In the genomic region with DNA sequence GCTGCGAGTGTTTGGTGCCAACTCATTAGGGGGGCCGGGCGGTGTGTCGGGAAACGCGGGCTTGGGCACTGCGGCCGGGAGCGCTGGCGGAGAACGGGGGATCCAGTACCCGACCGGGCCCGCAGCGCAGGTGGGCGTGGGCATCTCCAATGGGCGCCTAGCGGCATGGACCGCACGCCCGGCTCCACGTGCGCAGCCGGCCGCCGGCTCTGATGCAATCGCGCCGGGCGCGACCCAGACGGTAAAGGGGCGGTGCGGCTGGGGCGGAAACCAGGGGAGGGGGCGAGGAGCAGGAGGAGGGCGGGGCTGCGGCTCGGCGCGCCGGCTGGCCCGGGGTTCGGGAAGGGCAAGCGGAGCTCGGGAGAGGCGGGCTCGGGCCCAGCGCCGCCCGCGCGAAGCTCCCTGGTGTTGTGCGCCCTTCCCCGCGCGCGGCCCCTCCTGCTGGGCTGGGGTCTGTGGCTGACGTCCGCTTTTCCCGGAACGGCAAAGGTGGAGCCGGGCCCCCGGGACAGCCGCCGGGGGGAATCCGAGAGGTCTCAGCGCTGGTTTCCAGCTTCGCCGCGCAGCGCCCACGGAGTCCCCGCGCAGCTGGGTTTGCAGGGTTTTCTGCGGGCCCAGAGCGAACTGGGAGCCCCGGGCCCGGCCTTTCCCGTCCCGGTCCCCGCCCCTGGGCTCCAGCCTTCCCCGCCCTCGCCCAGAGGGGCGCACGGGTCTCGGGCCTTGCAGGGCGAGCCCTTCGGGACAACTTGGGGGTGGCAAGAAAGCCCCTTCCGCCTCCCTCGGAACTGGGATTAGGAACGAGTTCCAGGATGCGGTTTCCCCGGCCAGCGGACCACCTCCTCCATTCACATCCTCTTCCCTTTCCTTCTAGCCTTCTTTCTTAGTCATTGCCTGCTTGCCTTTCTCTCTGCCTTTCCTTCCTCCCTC, we compare ENCODE assay signal across 1 cellular context.
TF ChIP-seq lines count a peak whose summit lies in the region.

No MANE protein-coding gene starts in this region.

TF ChIP-seq in HepG2, 621 proteins besides CTCF, POLR2A, EP300 and RAD21 (continued from another document and continues in another):
- TF ChIP-seq, protein P1, sequence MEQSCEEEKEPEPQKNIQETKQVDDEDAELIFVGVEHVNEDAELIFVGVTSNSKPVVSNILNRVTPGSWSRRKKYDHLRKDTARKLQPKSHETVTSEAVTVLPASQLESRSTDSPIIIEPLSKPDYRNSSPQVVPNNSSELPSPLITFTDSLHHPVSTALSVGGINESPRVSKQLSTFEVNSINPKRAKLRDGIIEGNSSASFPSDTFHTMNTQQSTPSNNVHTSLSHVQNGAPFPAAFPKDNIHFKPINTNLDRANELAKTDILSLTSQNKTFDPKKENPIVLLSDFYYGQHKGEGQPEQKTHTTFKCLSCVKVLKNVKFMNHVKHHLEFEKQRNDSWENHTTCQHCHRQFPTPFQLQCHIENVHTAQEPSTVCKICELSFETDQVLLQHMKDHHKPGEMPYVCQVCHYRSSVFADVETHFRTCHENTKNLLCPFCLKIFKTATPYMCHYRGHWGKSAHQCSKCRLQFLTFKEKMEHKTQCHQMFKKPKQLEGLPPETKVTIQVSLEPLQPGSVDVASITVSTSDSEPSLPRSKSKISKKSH (CRISPR knock-in tag; IDR thresholded peaks at IDR 0.05; ENCODE audit: borderline replicate concordance) = peak; percentile 51; the same call in 1 of the 2 replicates
- TF ChIP-seq SRSF1 (optimal IDR thresholded peaks at IDR 0.05; ENCODE audit: low read depth, low read length) = no peak
- peak; percentile 96 for TF ChIP-seq MYPOP (CRISPR knock-in tag; IDR thresholded peaks at IDR 0.05)
- TF ChIP-seq ZBTB25 (CRISPR knock-in tag; IDR thresholded peaks at IDR 0.05) = peak; percentile 95; the same call in 1 of the 2 replicates
- peak; percentile 59 for TF ChIP-seq PITX1 (CRISPR knock-in tag; IDR thresholded peaks at IDR 0.05)
- TF ChIP-seq ASH2L (IDR thresholded peaks at IDR 0.05; ENCODE audit: insufficient read length, low read depth, low read length) = peak; percentile 70
- no peak for TF ChIP-seq ZNF263 (CRISPR knock-in tag; IDR thresholded peaks at IDR 0.05)
- no peak for TF ChIP-seq TBL1XR1 (IDR thresholded peaks at IDR 0.05; ENCODE audit: borderline replicate concordance, low read length, partially characterized antibody)
- no peak for TF ChIP-seq ZNF367 (CRISPR knock-in tag; IDR thresholded peaks at IDR 0.05; ENCODE audit: borderline replicate concordance)
- TF ChIP-seq ZNF772 (CRISPR knock-in tag; IDR thresholded peaks at IDR 0.05) = peak; percentile 62; the same call in 1 of the 2 replicates
- no peak for TF ChIP-seq ZNF850 (CRISPR knock-in tag; conservative IDR thresholded peaks at IDR 0.05)
- no peak for TF ChIP-seq ZFP36L2 (CRISPR knock-in tag; IDR thresholded peaks at IDR 0.05)
- peak; percentile 55; the same call in 1 of the 2 replicates for TF ChIP-seq SIX4 (CRISPR knock-in tag; IDR thresholded peaks at IDR 0.05)
- TF ChIP-seq E2F2 (CRISPR knock-in tag; IDR thresholded peaks at IDR 0.05; ENCODE audit: borderline replicate concordance) = no peak
- peak; percentile 99 for TF ChIP-seq SP5 (CRISPR knock-in tag; IDR thresholded peaks at IDR 0.05; ENCODE audit: borderline replicate concordance, low read depth)
- no peak for TF ChIP-seq ISX (CRISPR knock-in tag; conservative IDR thresholded peaks at IDR 0.05)
- peak; percentile 90 for TF ChIP-seq KDM5B (CRISPR knock-in tag; IDR thresholded peaks at IDR 0.05; ENCODE audit: borderline replicate concordance)
- TF ChIP-seq AGO2 (optimal IDR thresholded peaks at IDR 0.05; ENCODE audit: low read depth, low read length) = peak; percentile 76
- TF ChIP-seq ZNF180 (CRISPR knock-in tag; IDR thresholded peaks at IDR 0.05; ENCODE audit: borderline replicate concordance, low read depth) = no peak
- TF ChIP-seq CBX2 (IDR thresholded peaks at IDR 0.05; ENCODE audit: low read depth, low read length) = no peak
- peak; percentile 97 for TF ChIP-seq CBX2 (CRISPR knock-in tag; IDR thresholded peaks at IDR 0.05; ENCODE audit: low read depth)
- peak; percentile 65; the same call in 1 of the 2 replicates for TF ChIP-seq MIER3 (CRISPR knock-in tag; IDR thresholded peaks at IDR 0.05; ENCODE audit: borderline replicate concordance)
- TF ChIP-seq ZNF567 (CRISPR knock-in tag; IDR thresholded peaks at IDR 0.05; ENCODE audit: borderline replicate concordance) = peak; percentile 83; the same call in 1 of the 2 replicates
- peak; percentile 82; the same call in 1 of the 2 replicates for TF ChIP-seq ZNF160 (CRISPR knock-in tag; IDR thresholded peaks at IDR 0.05)
- peak; percentile 93; the same call in 1 of the 2 replicates for TF ChIP-seq CHCHD3 (CRISPR knock-in tag; IDR thresholded peaks at IDR 0.05)
- TF ChIP-seq CEBPG (CRISPR knock-in tag; IDR thresholded peaks at IDR 0.05) = peak; percentile 99
- TF ChIP-seq FOXP1 (IDR thresholded peaks at IDR 0.05) = no peak
- no peak for TF ChIP-seq FOXP1 (CRISPR knock-in tag; IDR thresholded peaks at IDR 0.05)
- peak; percentile 100 for TF ChIP-seq YEATS4 (CRISPR knock-in tag; IDR thresholded peaks at IDR 0.05; ENCODE audit: borderline replicate concordance)
- TF ChIP-seq ZBTB37 (CRISPR knock-in tag; IDR thresholded peaks at IDR 0.05) = no peak
- TF ChIP-seq, protein P2, sequence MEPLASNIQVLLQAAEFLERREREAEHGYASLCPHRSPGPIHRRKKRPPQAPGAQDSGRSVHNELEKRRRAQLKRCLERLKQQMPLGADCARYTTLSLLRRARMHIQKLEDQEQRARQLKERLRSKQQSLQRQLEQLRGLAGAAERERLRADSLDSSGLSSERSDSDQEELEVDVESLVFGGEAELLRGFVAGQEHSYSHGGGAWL (CRISPR knock-in tag; IDR thresholded peaks at IDR 0.05) = peak; percentile 99
- TF ChIP-seq ZFP36L1 (CRISPR knock-in tag; IDR thresholded peaks at IDR 0.05) = peak; percentile 88; the same call in 1 of the 2 replicates
- 0 out of 2 replicates have a peak, but pooled peaks have one; percentile 70 for TF ChIP-seq SNAPC5 (CRISPR knock-in tag; IDR thresholded peaks at IDR 0.05; ENCODE audit: borderline replicate concordance)
- peak; percentile 47; the same call in 1 of the 2 replicates for TF ChIP-seq SOX13 (IDR thresholded peaks at IDR 0.05)
- TF ChIP-seq SOX13 (CRISPR knock-in tag; conservative IDR thresholded peaks at IDR 0.05 in 1 of 2, IDR thresholded peaks at IDR 0.05 in 1 of 2) = peak in 1 of 2 experiments; percentile 87; a peak in 2 of 4 replicates
- no peak for TF ChIP-seq SIX1 (CRISPR knock-in tag; IDR thresholded peaks at IDR 0.05; ENCODE audit: borderline replicate concordance)
- TF ChIP-seq ZNF282 (IDR thresholded peaks at IDR 0.05; ENCODE audit: partially characterized antibody) = no peak
- no peak for TF ChIP-seq CREM (IDR thresholded peaks at IDR 0.05)
- TF ChIP-seq CREM (CRISPR knock-in tag; IDR thresholded peaks at IDR 0.05) = no peak
- TF ChIP-seq ZNF883 (CRISPR knock-in tag; IDR thresholded peaks at IDR 0.05; ENCODE audit: not compliant biosample characterization) = peak; percentile 95
- TF ChIP-seq, protein P3, sequence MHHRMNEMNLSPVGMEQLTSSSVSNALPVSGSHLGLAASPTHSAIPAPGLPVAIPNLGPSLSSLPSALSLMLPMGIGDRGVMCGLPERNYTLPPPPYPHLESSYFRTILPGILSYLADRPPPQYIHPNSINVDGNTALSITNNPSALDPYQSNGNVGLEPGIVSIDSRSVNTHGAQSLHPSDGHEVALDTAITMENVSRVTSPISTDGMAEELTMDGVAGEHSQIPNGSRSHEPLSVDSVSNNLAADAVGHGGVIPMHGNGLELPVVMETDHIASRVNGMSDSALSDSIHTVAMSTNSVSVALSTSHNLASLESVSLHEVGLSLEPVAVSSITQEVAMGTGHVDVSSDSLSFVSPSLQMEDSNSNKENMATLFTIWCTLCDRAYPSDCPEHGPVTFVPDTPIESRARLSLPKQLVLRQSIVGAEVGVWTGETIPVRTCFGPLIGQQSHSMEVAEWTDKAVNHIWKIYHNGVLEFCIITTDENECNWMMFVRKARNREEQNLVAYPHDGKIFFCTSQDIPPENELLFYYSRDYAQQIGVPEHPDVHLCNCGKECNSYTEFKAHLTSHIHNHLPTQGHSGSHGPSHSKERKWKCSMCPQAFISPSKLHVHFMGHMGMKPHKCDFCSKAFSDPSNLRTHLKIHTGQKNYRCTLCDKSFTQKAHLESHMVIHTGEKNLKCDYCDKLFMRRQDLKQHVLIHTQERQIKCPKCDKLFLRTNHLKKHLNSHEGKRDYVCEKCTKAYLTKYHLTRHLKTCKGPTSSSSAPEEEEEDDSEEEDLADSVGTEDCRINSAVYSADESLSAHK (CRISPR knock-in tag; IDR thresholded peaks at IDR 0.05; ENCODE audit: borderline replicate concordance) = no peak
- peak; percentile 21; the same call in 1 of the 2 replicates for TF ChIP-seq ZZZ3 (CRISPR knock-in tag; IDR thresholded peaks at IDR 0.05; ENCODE audit: borderline replicate concordance)
- no peak; the same call in 1 of the 2 replicates for TF ChIP-seq AKAP8 (CRISPR knock-in tag; IDR thresholded peaks at IDR 0.05)
- peak; percentile 82; the same call in 1 of the 2 replicates for TF ChIP-seq MLXIP (CRISPR knock-in tag; IDR thresholded peaks at IDR 0.05; ENCODE audit: borderline replicate concordance)
- peak; percentile 95; the same call in 1 of the 2 replicates for TF ChIP-seq ZNF83 (CRISPR knock-in tag; IDR thresholded peaks at IDR 0.05; ENCODE audit: borderline replicate concordance)
- no peak for TF ChIP-seq SP1 (IDR thresholded peaks at IDR 0.05)
- peak; percentile 87 for TF ChIP-seq SP1 (CRISPR knock-in tag; IDR thresholded peaks at IDR 0.05)
- no peak for TF ChIP-seq HNRNPL (IDR thresholded peaks at IDR 0.05; ENCODE audit: low read depth, low read length)
- TF ChIP-seq HIVEP1 (CRISPR knock-in tag; IDR thresholded peaks at IDR 0.05) = peak; percentile 80; the same call in 1 of the 2 replicates
- TF ChIP-seq ZMYM2 (CRISPR knock-in tag; IDR thresholded peaks at IDR 0.05) = no peak
- TF ChIP-seq HCFC1 (IDR thresholded peaks at IDR 0.05; ENCODE audit: low read depth, low read length) = no peak
- no peak for TF ChIP-seq FOXJ3 (CRISPR knock-in tag; IDR thresholded peaks at IDR 0.05; ENCODE audit: borderline replicate concordance)
- no peak; the same call in 1 of the 2 replicates for TF ChIP-seq HOXA9 (CRISPR knock-in tag; IDR thresholded peaks at IDR 0.05; ENCODE audit: borderline replicate concordance)
- peak; percentile 27; the same call in 1 of the 2 replicates for TF ChIP-seq ZFP90 (CRISPR knock-in tag; IDR thresholded peaks at IDR 0.05; ENCODE audit: borderline replicate concordance)
- peak; percentile 59 for TF ChIP-seq ZNF766 (CRISPR knock-in tag; IDR thresholded peaks at IDR 0.05; ENCODE audit: borderline replicate concordance)
- peak; percentile 91 for TF ChIP-seq CBFB (CRISPR knock-in tag; IDR thresholded peaks at IDR 0.05)
